ENCODE assay signal across 8 cellular contexts in the genomic region with DNA sequence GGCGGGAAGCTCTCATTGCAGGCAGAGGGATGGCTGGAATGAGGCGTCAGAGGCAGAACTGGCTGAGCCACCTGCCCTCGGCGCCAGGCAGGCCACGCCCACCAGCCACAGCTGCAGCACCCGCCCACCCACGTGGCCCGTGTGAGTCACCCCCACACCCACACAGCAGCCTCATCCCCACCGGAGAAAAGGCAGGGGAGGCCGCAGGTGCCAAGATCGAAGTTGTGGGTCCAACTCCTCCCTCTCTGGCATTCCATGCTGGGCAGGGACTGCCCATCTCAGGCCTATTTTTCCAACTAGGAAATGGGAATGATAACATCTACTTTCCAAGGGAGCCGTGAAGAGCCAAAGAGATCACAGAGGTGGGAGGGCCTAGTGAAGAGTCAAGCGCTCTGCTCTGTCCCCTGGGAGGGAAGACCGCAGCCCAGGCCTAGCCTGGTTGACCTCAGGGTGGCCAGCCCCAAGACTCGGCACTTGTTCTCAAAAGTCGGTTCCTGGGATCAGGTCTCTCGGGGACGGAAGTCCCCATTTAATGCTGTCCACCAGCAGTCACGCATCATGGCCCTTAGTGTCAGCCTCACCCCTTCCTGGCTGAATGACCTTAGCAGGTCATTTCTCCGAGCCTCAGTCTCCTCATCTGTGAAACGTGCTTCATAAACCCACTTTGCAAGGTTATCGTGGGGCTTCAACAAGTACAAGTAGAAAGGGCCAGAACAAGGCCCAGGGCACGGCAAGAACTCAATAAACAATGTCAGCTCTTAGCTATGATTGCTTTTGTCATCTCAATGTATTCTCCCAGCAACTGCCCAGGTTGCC. TPM values are rescaled to one million over a fixed set of nuclear protein-coding genes. Genes with fewer than 3 reads are reported as not detected.
DNase-seq lines count a peak whose midpoint lies in the region; ATAC-seq lines count a peak whose summit lies in the region.
"Had no signal": no experiment of that assay in that cellular context is flagged by ENCODE, and none has a peak within 500 bp of the region (broad histone marks: within the 10 kb centered on the region; RNA-seq: fewer than 3 reads in every experiment).

Gene TRPV3, minus strand, starts transcription at position 45 of the 816 bp plus-strand sequence. CDS start 2,962 bp downstream, outside the sequence.

- no peaks in the 10 kb centered on the region for H3K9me3 Mint-ChIP-seq in activated T-cell treated with anti-CD3 and anti-CD28 coated beads, Interleukin-2, amount 50 U/mL, for 4 hours

- H3K4me1 Mint-ChIP-seq in activated T-cell treated with anti-CD3 and anti-CD28 coated beads, Interleukin-2, amount 50 U/mL, for 4 hours (ENCODE audit: low read depth) = peaks cover 21% of the 10 kb centered on the region

- ATAC-seq in GM19452 (IDR thresholded peaks at IDR 0.05; ENCODE audit: unreplicated experiment) = peak; percentile 37
- peak; percentile 63 to 74 for ATAC-seq in activated T-cell treated with anti-CD3 and anti-CD28 coated beads, Interleukin-2, amount 50 U/mL, for 4 hours
- peak; percentile 43 for ATAC-seq in left lobe of liver

- no peaks in the 10 kb centered on the region for H3K36me3 Mint-ChIP-seq in activated T-cell treated with anti-CD3 and anti-CD28 coated beads, Interleukin-2, amount 50 U/mL, for 4 hours (ENCODE audit: insufficient read depth)

- H3K4me3 Mint-ChIP-seq in activated T-cell treated with anti-CD3 and anti-CD28 coated beads, Interleukin-2, amount 50 U/mL, for 4 hours = no peak within 1 kb of the TSS

- H3K27me3 Mint-ChIP-seq in activated T-cell treated with anti-CD3 and anti-CD28 coated beads, Interleukin-2, amount 50 U/mL, for 4 hours (ENCODE audit: low read depth) = peaks cover 11% of the 10 kb centered on the region

- DNase-seq in M059J (ENCODE audit: low read depth) (peak; percentile 60), left lobe of liver (ENCODE audit: low spot score) (peak; percentile 60), NCI-H187 (lab: John Stamatoyannopoulos, UW) (no peak), NCI-H1436 (lab: John Stamatoyannopoulos, UW) (no peak)
- peak; percentile 73 for DNase-seq in activated T-cell treated with anti-CD3 and anti-CD28 coated beads, Interleukin-2, amount 50 U/mL, for 4 hours
- DNase-seq in stimulated activated CD8-positive, alpha-beta memory T cell treated with anti-CD3 and anti-CD28 coated beads, Interleukin-4, amount 100 ng/mL, for 4 hours (ENCODE audit: low read depth in 2 of 2, low spot score in 1 of 2) = peak; percentile 39 to 54

RNA-seq across cellular contexts. Expression of gene TRPV3, which starts in this region (rescaled TPM):
- total RNA-seq in M059J (2014; rRNA removed; shearing (Covaris generic)) = 0.66 and 1.4 TPM in 2 replicates
- under 1 TPM; 0.45 to 0.84 (median 0.73) TPM for total RNA-seq in activated T-cell treated with anti-CD3 and anti-CD28 coated beads, Interleukin-2, amount 50 U/mL, for 4 hours
- 0.28 TPM for total RNA-seq in left lobe of liver
- total RNA-seq: pulmonary artery endothelial cell had no signal

Comparison
In these comparisons a context has a peak if more than half of its experiments do, and no peak if none do; other contexts are left out.
1. Peak in DNase-seq and ATAC-seq in activated T-cell treated with anti-CD3 and anti-CD28 coated beads, Interleukin-2, amount 50 U/mL, for 4 hours; RNA of the gene not detected or under 1 TPM.
2. Peak in DNase-seq and ATAC-seq in left lobe of liver; RNA of the gene not detected or under 1 TPM.
3. DNase-seq: peak in M059J (single experiment) and stimulated activated CD8-positive, alpha-beta memory T cell treated with anti-CD3 and anti-CD28 coated beads, Interleukin-4, amount 100 ng/mL, for 4 hours (2 of 2); none in NCI-H187 (0 of 2) and NCI-H1436 (single experiment).
4. Peak in every context shown above with its lines, with median percentiles within 50 percentile points of each other: ATAC-seq.